ENCODE assay signal across 10 cellular contexts in genomic region chr3:161171639-161172552, GRCh38. TPM values are rescaled to one million over a fixed set of nuclear protein-coding genes. Genes with fewer than 3 reads are reported as not detected.
DNase-seq lines count a peak whose midpoint lies in the region; ATAC-seq and TF ChIP-seq lines count a peak whose summit lies in the region.
"Had no signal": no experiment of that assay in that cellular context is flagged by ENCODE, and none has a peak within 500 bp of the region (broad histone marks: within the 10 kb centered on the region; RNA-seq: fewer than 3 reads in every experiment).

No MANE protein-coding gene starts in this region.

- intact Hi-C loops in naive thymus-derived CD4-positive, alpha-beta T cell (cut with micrococcal nuclease), result no loop called here

- no peak overlapping the region for H3K27ac Mint-ChIP-seq in naive thymus-derived CD4-positive, alpha-beta T cell

- DNase-seq in NCI-H82 (lab: John Stamatoyannopoulos, UW) (peak; percentile 28), NCI-H82 treated with DMSO at 0.1 percent for 48 hours (lab: John Stamatoyannopoulos, UW; ENCODE audit: unreplicated experiment) (no peak), SK-MEL-5 (ENCODE audit: low read depth, low spot score) (peak; percentile 47), fibroblast of pulmonary artery (ENCODE audit: low read depth) (peak; percentile 39), smooth muscle cell (lab: John Stamatoyannopoulos, UW; ENCODE audit: unreplicated experiment) (no peak), AG08396 (ENCODE audit: low spot score) (no peak), AG20443 (ENCODE audit: low spot score) (no peak)
- DNase-seq in naive thymus-derived CD4-positive, alpha-beta T cell, result no peak
- DNase-seq: activated CD4-positive, alpha-beta T cell treated with anti-CD3 and anti-CD28 coated beads for 4 hours; head of caudate nucleus had no signal

- no peaks in the 10 kb centered on the region for H3K27me3 ChIP-seq in smooth muscle cell (ENCODE audit: low read depth)
- no peaks in the 10 kb centered on the region for H3K27me3 ChIP-seq in naive thymus-derived CD4-positive, alpha-beta T cell (ENCODE audit: control insufficient read depth in 2 of 2, insufficient read depth in 2 of 2, low read length in 2 of 2)

- H3K9ac ChIP-seq in smooth muscle cell (ENCODE audit: low read depth), result no peak overlapping the region

- no peaks in the 10 kb centered on the region for H3K9me3 ChIP-seq in smooth muscle cell (replicated peaks; ENCODE audit: low read depth)
- no peaks in the 10 kb centered on the region for H3K9me3 ChIP-seq in naive thymus-derived CD4-positive, alpha-beta T cell (ENCODE audit: control insufficient read depth in 2 of 3, low read length in 3 of 3)

- no peaks in the 10 kb centered on the region for H3K79me2 ChIP-seq in smooth muscle cell (ENCODE audit: low read depth)

- ATAC-seq in naive thymus-derived CD4-positive, alpha-beta T cell, result no peak

- TF ChIP-seq CTCF in fibroblast of pulmonary artery (IDR thresholded peaks at IDR 0.05; ENCODE audit: low read length, missing control alignments) (peak; percentile 41), smooth muscle cell (IDR thresholded peaks at IDR 0.05; ENCODE audit: borderline replicate concordance, insufficient read depth, poor library complexity, severe bottlenecking) (peak; percentile 18)

- 82% methylated on average over 2 of the region's 2 CpGs for WGBS in smooth muscle cell (ENCODE audit: low lambda C conversion rate)

- in situ Hi-C loops in SK-MEL-5 (cut with HindIII; ENCODE audit: low pct_unique_long_range_greater_than_20kb, low sequenced_read_pairs), result no loop called here

- H3K9me3 Mint-ChIP-seq in naive thymus-derived CD4-positive, alpha-beta T cell, result peaks cover 0 to 13% (median 5%) of the 10 kb centered on the region in 11 donors

- no peaks in the 10 kb centered on the region for H3F3A ChIP-seq in smooth muscle cell (ENCODE audit: low read depth)

- H3K36me3 Mint-ChIP-seq in naive thymus-derived CD4-positive, alpha-beta T cell, result no peaks in the 10 kb centered on the region

- H3K27me3 Mint-ChIP-seq in naive thymus-derived CD4-positive, alpha-beta T cell, result peaks cover 0 to 10% (median 5%) of the 10 kb centered on the region in 5 donors

- no peaks in the 10 kb centered on the region for H3K4me1 ChIP-seq in smooth muscle cell (ENCODE audit: low read depth)
- no peaks in the 10 kb centered on the region for H3K4me1 ChIP-seq in naive thymus-derived CD4-positive, alpha-beta T cell (ENCODE audit: control insufficient read depth in 2 of 2, insufficient read depth in 2 of 2, low read length in 2 of 2)

- CTCF ChIA-PET in naive thymus-derived CD4-positive, alpha-beta T cell (lab: Charles Lee), result no interaction called here

- no peak overlapping the region for H3K4me3 Mint-ChIP-seq in naive thymus-derived CD4-positive, alpha-beta T cell

- H3K4me2 ChIP-seq in smooth muscle cell, result no peak overlapping the region

- H3K4me3 ChIP-seq in fibroblast of pulmonary artery (replicated peaks; ENCODE audit: low read depth, low read length), result no peak overlapping the region
- H3K4me3 ChIP-seq in smooth muscle cell, result no peak overlapping the region
- no peak overlapping the region for H3K4me3 ChIP-seq in naive thymus-derived CD4-positive, alpha-beta T cell (ENCODE audit: low read length)

- no peaks in the 10 kb centered on the region for H3K36me3 ChIP-seq in smooth muscle cell (ENCODE audit: low read depth)
- H3K36me3 ChIP-seq in naive thymus-derived CD4-positive, alpha-beta T cell (ENCODE audit: control insufficient read depth in 2 of 3, insufficient read depth in 3 of 3, low read length in 3 of 3), result no peaks in the 10 kb centered on the region

- no peaks in the 10 kb centered on the region for H4K20me1 ChIP-seq in smooth muscle cell (ENCODE audit: low read depth)

- H3K4me1 Mint-ChIP-seq in naive thymus-derived CD4-positive, alpha-beta T cell, result no peaks in the 10 kb centered on the region

- no peak overlapping the region for H2AFZ ChIP-seq in smooth muscle cell (ENCODE audit: low read depth)

- H3K27ac ChIP-seq in smooth muscle cell (ENCODE audit: low read depth), result no peak overlapping the region
- H3K27ac ChIP-seq in naive thymus-derived CD4-positive, alpha-beta T cell (ENCODE audit: low read depth, low read length), result no peak overlapping the region

- POLR2A ChIA-PET in naive thymus-derived CD4-positive, alpha-beta T cell (lab: Charles Lee), result no interaction called here

RNA-seq across cellular contexts. Expression of gene NMD3, which starts 49.2 kb away (rescaled TPM):
- 52.2 and 62.9 TPM in 2 replicates for total RNA-seq in SK-MEL-5 (2014; rRNA removed; shearing (Covaris generic))
- polyA plus RNA-seq in SK-MEL-5 (2015; cell fraction: cytosol; rRNA removed), result 45.0 and 61.0 TPM in 2 replicates
- 61.3 and 78.2 TPM in 2 replicates for polyA plus RNA-seq in SK-MEL-5 (2015; cell fraction: nucleus; rRNA removed)
- total RNA-seq in smooth muscle cell, result 70.1 and 84.7 TPM in 2 replicates
- polyA plus RNA-seq in smooth muscle cell, result 32.8 and 40.2 TPM in 2 replicates
- 10 to 100 TPM; 37.3 to 52.6 (median 40.7) TPM for total RNA-seq in naive thymus-derived CD4-positive, alpha-beta T cell
- 10 to 100 TPM; 39.8 to 47.8 TPM for polyA plus RNA-seq in naive thymus-derived CD4-positive, alpha-beta T cell

Comparison
In these comparisons a context has a peak if more than half of its experiments do, and no peak if none do; other contexts are left out.
1. DNase-seq: peak in NCI-H82 (single experiment), SK-MEL-5 (single experiment) and fibroblast of pulmonary artery (single experiment); none in NCI-H82 treated with DMSO at 0.1 percent for 48 hours (single experiment), smooth muscle cell (single experiment), AG08396 (single experiment), naive thymus-derived CD4-positive, alpha-beta T cell (0 of 9) and AG20443 (single experiment).